ENCODE assay signal across 22 cellular contexts in the genomic region with DNA sequence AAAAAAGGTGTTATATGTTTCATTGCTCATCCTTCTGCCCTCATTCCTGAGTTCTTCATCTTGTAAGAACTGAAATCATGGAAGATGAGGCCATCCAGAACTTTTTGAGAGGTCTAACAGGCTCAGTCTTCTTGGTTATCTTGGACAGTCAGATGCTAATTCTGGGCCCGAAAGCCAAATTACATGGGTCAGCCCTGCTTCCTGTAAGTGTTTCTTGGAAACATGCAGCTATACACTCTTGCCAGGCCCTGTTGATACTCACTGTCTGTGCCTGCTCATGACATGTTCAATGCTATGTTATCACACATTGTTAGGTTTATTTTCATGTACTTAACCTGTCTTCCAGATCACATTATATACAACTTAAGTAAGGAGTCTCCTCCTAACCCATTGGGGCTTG.
"Had no signal": no experiment of that assay in that cellular context is flagged by ENCODE, and none has a peak within 500 bp of the region (broad histone marks: within the 10 kb centered on the region; RNA-seq: fewer than 3 reads in every experiment).

No MANE protein-coding gene starts in this region.

- H3K27ac Mint-ChIP-seq: immature natural killer cell; mesothelial cell of epicardium; naive B cell; natural killer cell; progenitor cell of endocrine pancreas; stimulated activated naive B cell treated with anti-CD40 and anti-IgM and Interleukin-4, amounts not matched to agents 10 μg/mL and 1 μg/mL and 100 μg/mL, for 72 hours had no signal

- H3K27me3 Mint-ChIP-seq: naive B cell; stimulated activated naive B cell treated with anti-CD40 and anti-IgM and Interleukin-4, amounts not matched to agents 10 μg/mL and 1 μg/mL and 100 μg/mL, for 72 hours had no signal

- H3K4me1 Mint-ChIP-seq: immature natural killer cell; naive B cell; natural killer cell; stimulated activated naive B cell treated with anti-CD40 and anti-IgM and Interleukin-4, amounts not matched to agents 10 μg/mL and 1 μg/mL and 100 μg/mL, for 72 hours had no signal

- ATAC-seq: left lobe of liver; natural killer cell; sciatic nerve; stimulated activated naive B cell treated with anti-CD40 and anti-IgM and Interleukin-4, amounts not matched to agents 10 μg/mL and 1 μg/mL and 100 μg/mL, for 72 hours; stimulated activated naive CD8-positive, alpha-beta T cell treated with anti-CD3 and anti-CD28 coated beads, Interleukin-15, Interleukin-2, amounts not matched to agents 100 U/mL and 50 U/mL, for 24 hours had no signal

- DNase-seq: immature natural killer cell; kidney; mesendoderm; naive B cell; natural killer cell; ovary; right cardiac atrium; stimulated activated CD4-positive, alpha-beta T cell treated with anti-CD3 and anti-CD28 coated beads, Interleukin-12 subunit alpha, Interleukin-12 subunit beta, amount 100 ng/mL, for 4 hours; stimulated activated CD4-positive, alpha-beta T cell treated with anti-CD3 and anti-CD28 coated beads, Interleukin-15, amount 100 ng/mL, for 24 hours; stimulated activated CD4-positive, alpha-beta T cell treated with anti-CD3 and anti-CD28 coated beads, Interleukin-2, amount 100 ng/mL, for 24 hours; stimulated activated CD4-positive, alpha-beta T cell treated with anti-CD3 and anti-CD28 coated beads, Interleukin-4, amount 100 ng/mL, for 1 hour; stimulated activated naive B cell treated with anti-CD40 and anti-IgM and Interleukin-4, amounts not matched to agents 10 μg/mL and 1 μg/mL and 100 μg/mL, for 72 hours; stimulated activated naive CD8-positive, alpha-beta T cell treated with anti-CD3 and anti-CD28 coated beads, Interleukin-15, Interleukin-2, amounts not matched to agents 100 U/mL and 50 U/mL, for 24 hours; stomach; testis; thyroid gland; transverse colon; upper lobe of left lung had no signal

- H3K4me3 Mint-ChIP-seq: immature natural killer cell; mesothelial cell of epicardium; naive B cell; natural killer cell; stimulated activated naive B cell treated with anti-CD40 and anti-IgM and Interleukin-4, amounts not matched to agents 10 μg/mL and 1 μg/mL and 100 μg/mL, for 72 hours had no signal

- H3K36me3 Mint-ChIP-seq: immature natural killer cell; naive B cell; natural killer cell; stimulated activated naive B cell treated with anti-CD40 and anti-IgM and Interleukin-4, amounts not matched to agents 10 μg/mL and 1 μg/mL and 100 μg/mL, for 72 hours had no signal
